ENCODE assay signal across 35 cellular contexts in genomic region chr12:550473-551260, GRCh38.
DNase-seq lines count a peak whose midpoint lies in the region; ATAC-seq lines count a peak whose summit lies in the region.
"Had no signal": no experiment of that assay in that cellular context is flagged by ENCODE, and none has a peak within 500 bp of the region (broad histone marks: within the 10 kb centered on the region; RNA-seq: fewer than 3 reads in every experiment).

No MANE protein-coding gene starts in this region.

- peaks cover 2% of the 10 kb centered on the region for H3K27me3 Mint-ChIP-seq in T-helper 2 cell treated with Interferon-gamma antibody and Interleukin-4, amounts not matched to agents 5 μg/mL and 100 μg/mL, for 36 hours (ENCODE audit: low read depth)
- H3K27me3 Mint-ChIP-seq in central memory CD8-positive, alpha-beta T cell, result no peaks in the 10 kb centered on the region

- intact Hi-C loops in right cardiac atrium (cut with DNase I), result no loop called here

- peaks cover 45% of the 10 kb centered on the region for H3K4me1 Mint-ChIP-seq in T-helper 2 cell treated with Interferon-gamma antibody and Interleukin-4, amounts not matched to agents 5 μg/mL and 100 μg/mL, for 36 hours (ENCODE audit: low read depth)
- peaks cover 47% of the 10 kb centered on the region for H3K4me1 Mint-ChIP-seq in central memory CD8-positive, alpha-beta T cell
- peaks cover 41% of the 10 kb centered on the region for H3K4me1 Mint-ChIP-seq in stimulated activated effector memory CD8-positive, alpha-beta T cell treated with anti-CD3 and anti-CD28 coated beads, Interleukin-12 subunit alpha, Interleukin-12 subunit beta, amount 100 ng/mL, for 72 hours
- H3K4me1 Mint-ChIP-seq: neural crest cell had no signal

- ATAC-seq in central memory CD8-positive, alpha-beta T cell (replicated peaks; ENCODE audit: extremely low read depth, poor library complexity, severe bottlenecking), result no peak
- ATAC-seq in right cardiac atrium, result peak; percentile 3 to 18
- ATAC-seq in stimulated activated effector memory CD8-positive, alpha-beta T cell treated with anti-CD3 and anti-CD28 coated beads, Interleukin-12 subunit alpha, Interleukin-12 subunit beta, amount 100 ng/mL, for 72 hours, result no peak
- ATAC-seq: activated CD8-positive, alpha-beta memory T cell treated with anti-CD3 and anti-CD28 coated beads, Interleukin-2, amount 10 ng/mL, durations not matched to agents 7 days and 5 days; activated T-cell treated with anti-CD3 and anti-CD28 coated beads, Interleukin-2, amount 50 U/mL, for 4 hours; stimulated activated memory B cell treated with anti-CD40 and anti-IgM and Interleukin-4, amounts not matched to agents 10 μg/mL and 1 μg/mL and 100 μg/mL, for 72 hours; upper lobe of right lung had no signal

- WGBS in right cardiac atrium, result 69% methylated on average over 18 of the region's 18 CpGs

- no peaks in the 10 kb centered on the region for H3K9me3 Mint-ChIP-seq in T-helper 2 cell treated with Interferon-gamma antibody and Interleukin-4, amounts not matched to agents 5 μg/mL and 100 μg/mL, for 36 hours
- no peaks in the 10 kb centered on the region for H3K9me3 Mint-ChIP-seq in central memory CD8-positive, alpha-beta T cell
- H3K9me3 Mint-ChIP-seq in stimulated activated effector memory CD8-positive, alpha-beta T cell treated with anti-CD3 and anti-CD28 coated beads, Interleukin-12 subunit alpha, Interleukin-12 subunit beta, amount 100 ng/mL, for 72 hours, result no peaks in the 10 kb centered on the region
- H3K9me3 Mint-ChIP-seq: activated naive CD8-positive, alpha-beta T cell treated with anti-CD3 and anti-CD28 coated beads, Interleukin-2, amount 10 ng/mL, durations not matched to agents 7 days and 5 days; activated T-cell treated with anti-CD3 and anti-CD28 coated beads, Interleukin-2, amount 50 U/mL, for 4 hours; IgD-negative memory B cell; memory B cell; neural crest cell; stimulated activated memory B cell treated with anti-CD40 and anti-IgM and Interleukin-4, amounts not matched to agents 10 μg/mL and 1 μg/mL and 100 μg/mL, for 72 hours had no signal

- H3K27ac ChIP-seq in right cardiac atrium (ENCODE audit: low read length), result peak overlapping the region; percentile 63
- H3K27ac ChIP-seq: colonic mucosa, epithelial cell of prostate, GM23248, PC-9, sigmoid colon, upper lobe of right lung, WERI-Rb-1 had no signal

- peaks cover 14% of the 10 kb centered on the region for H3K36me3 Mint-ChIP-seq in T-helper 2 cell treated with Interferon-gamma antibody and Interleukin-4, amounts not matched to agents 5 μg/mL and 100 μg/mL, for 36 hours (ENCODE audit: low read depth)
- H3K36me3 Mint-ChIP-seq in central memory CD8-positive, alpha-beta T cell (ENCODE audit: insufficient read depth), result peaks cover 11% of the 10 kb centered on the region
- H3K36me3 Mint-ChIP-seq in stimulated activated effector memory CD8-positive, alpha-beta T cell treated with anti-CD3 and anti-CD28 coated beads, Interleukin-12 subunit alpha, Interleukin-12 subunit beta, amount 100 ng/mL, for 72 hours, result no peaks in the 10 kb centered on the region
- H3K36me3 Mint-ChIP-seq: activated CD8-positive, alpha-beta memory T cell treated with anti-CD3 and anti-CD28 coated beads, Interleukin-2, amount 10 ng/mL, durations not matched to agents 7 days and 5 days; memory B cell; stimulated activated memory B cell treated with anti-CD40 and anti-IgM and Interleukin-4, amounts not matched to agents 10 μg/mL and 1 μg/mL and 100 μg/mL, for 72 hours had no signal

- H3K9me3 ChIP-seq in right cardiac atrium (ENCODE audit: control insufficient read depth, low read length), result no peaks in the 10 kb centered on the region
- H3K9me3 ChIP-seq: colonic mucosa, sigmoid colon, upper lobe of right lung had no signal

- no peaks in the 10 kb centered on the region for H3K27me3 ChIP-seq in right cardiac atrium (ENCODE audit: control insufficient read depth, insufficient read depth)
- H3K27me3 ChIP-seq: colonic mucosa, upper lobe of right lung had no signal

- H3K4me1 ChIP-seq in right cardiac atrium (ENCODE audit: control insufficient read depth, insufficient read depth, low read length), result peaks cover 14% of the 10 kb centered on the region
- H3K4me1 ChIP-seq: colonic mucosa, upper lobe of right lung had no signal

- H3K4me3 ChIP-seq in right cardiac atrium (ENCODE audit: low read length), result no peak overlapping the region
- H3K4me3 ChIP-seq: colonic mucosa, GM23248, PC-9, sigmoid colon, upper lobe of right lung had no signal

- peak overlapping the region; percentile 72 for H3K27ac Mint-ChIP-seq in T-helper 2 cell treated with Interferon-gamma antibody and Interleukin-4, amounts not matched to agents 5 μg/mL and 100 μg/mL, for 36 hours
- H3K27ac Mint-ChIP-seq in central memory CD8-positive, alpha-beta T cell (ENCODE audit: low read depth), result no peak overlapping the region
- H3K27ac Mint-ChIP-seq in stimulated activated effector memory CD8-positive, alpha-beta T cell treated with anti-CD3 and anti-CD28 coated beads, Interleukin-12 subunit alpha, Interleukin-12 subunit beta, amount 100 ng/mL, for 72 hours, result peak overlapping the region; percentile 11
- H3K27ac Mint-ChIP-seq: IgD-negative memory B cell; memory B cell; stimulated activated memory B cell treated with anti-CD40 and anti-IgM and Interleukin-4, amounts not matched to agents 10 μg/mL and 1 μg/mL and 100 μg/mL, for 72 hours had no signal

- H3K4me3 Mint-ChIP-seq in T-helper 2 cell treated with Interferon-gamma antibody and Interleukin-4, amounts not matched to agents 5 μg/mL and 100 μg/mL, for 36 hours, result no peak overlapping the region
- peak overlapping the region; percentile 31 for H3K4me3 Mint-ChIP-seq in central memory CD8-positive, alpha-beta T cell
- no peak overlapping the region for H3K4me3 Mint-ChIP-seq in stimulated activated effector memory CD8-positive, alpha-beta T cell treated with anti-CD3 and anti-CD28 coated beads, Interleukin-12 subunit alpha, Interleukin-12 subunit beta, amount 100 ng/mL, for 72 hours
- H3K4me3 Mint-ChIP-seq: activated CD8-positive, alpha-beta memory T cell treated with anti-CD3 and anti-CD28 coated beads, Interleukin-2, amount 10 ng/mL, durations not matched to agents 7 days and 5 days; activated naive CD8-positive, alpha-beta T cell treated with anti-CD3 and anti-CD28 coated beads, Interleukin-2, amount 10 ng/mL, durations not matched to agents 7 days and 5 days; activated T-cell treated with anti-CD3 and anti-CD28 coated beads, Interleukin-2, amount 50 U/mL, for 4 hours; memory B cell; neural crest cell; stimulated activated memory B cell treated with anti-CD40 and anti-IgM and Interleukin-4, amounts not matched to agents 10 μg/mL and 1 μg/mL and 100 μg/mL, for 72 hours had no signal

- DNase-seq in T-helper 2 cell treated with Interferon-gamma antibody and Interleukin-4, amounts not matched to agents 5 μg/mL and 100 μg/mL, for 36 hours (ENCODE audit: low spot score), result no peak
- DNase-seq in T-helper 2 cell (no peak), right cardiac atrium (peak in 1 of 3 donors; percentile 74), NCI-H1105 (lab: John Stamatoyannopoulos, UW) (no peak), GM19240 (ENCODE audit: insufficient read length, low spot score) (no peak), cerebellum (ENCODE audit: low spot score) (no peak)
- DNase-seq in central memory CD8-positive, alpha-beta T cell (ENCODE audit: low spot score in 2 of 2), result no peak
- DNase-seq in stimulated activated effector memory CD8-positive, alpha-beta T cell treated with anti-CD3 and anti-CD28 coated beads, Interleukin-12 subunit alpha, Interleukin-12 subunit beta, amount 100 ng/mL, for 72 hours (ENCODE audit: low spot score in 2 of 2), result no peak
- DNase-seq: 8988T; activated CD4-positive, alpha-beta T cell treated with anti-CD3 and anti-CD28 coated beads for 48 hours; activated CD8-positive, alpha-beta memory T cell treated with anti-CD3 and anti-CD28 coated beads, Interleukin-2, amount 10 ng/mL, durations not matched to agents 7 days and 5 days; activated gamma-delta T cell; activated naive CD8-positive, alpha-beta T cell treated with anti-CD3 and anti-CD28 coated beads, Interleukin-2, amount 10 ng/mL, durations not matched to agents 7 days and 5 days; activated T-cell treated with anti-CD3 and anti-CD28 coated beads, Interleukin-2, amount 50 U/mL, for 4 hours; C1 segment of cervical spinal cord; colonic mucosa; DND-41; effector CD8-positive, alpha-beta T cell; GF-D8; GM23248; hypothalamus; NCI-H1694; NCI-H524; PC-9; SHP77 treated with DMSO at 0.1 percent for 48 hours; sigmoid colon; SW 1271; T1000; upper lobe of right lung; WERI-Rb-1 had no signal

Comparison
In these comparisons a context has a peak if more than half of its experiments do, and no peak if none do; other contexts are left out.
1. ATAC-seq: peak in right cardiac atrium (2 of 2); none in central memory CD8-positive, alpha-beta T cell (single experiment) and stimulated activated effector memory CD8-positive, alpha-beta T cell treated with anti-CD3 and anti-CD28 coated beads, Interleukin-12 subunit alpha, Interleukin-12 subunit beta, amount 100 ng/mL, for 72 hours (single experiment).